In genomic region chr9:37119907-37120839, GRCh38 we compare ENCODE assay signal across 8 cellular contexts. TPM values are rescaled to one million over a fixed set of nuclear protein-coding genes. Genes with fewer than 3 reads are reported as not detected.
DNase-seq lines count a peak whose midpoint lies in the region; ATAC-seq, FAIRE-seq and TF ChIP-seq lines count a peak whose summit lies in the region.

Gene ZCCHC7 (plus strand): TSS chr9:37120574.

- peaks cover 25% of the 10 kb centered on the region for H3K4me1 ChIP-seq in body of pancreas
- peaks cover 0 to 29% (median 18%) of the 10 kb centered on the region in 4 donors for H3K4me1 ChIP-seq in sigmoid colon

- peak within 1 kb of the TSS; percentile 57 to 94 for H3K4me3 ChIP-seq in body of pancreas
- peak within 1 kb of the TSS; percentile 67 to 95 (median 88) for H3K4me3 ChIP-seq in sigmoid colon

- no peaks in the 10 kb centered on the region for H3K27me3 ChIP-seq in body of pancreas
- no peaks in the 10 kb centered on the region for H3K27me3 ChIP-seq in sigmoid colon

- TF ChIP-seq CTCF in 22Rv1 (IDR thresholded peaks at IDR 0.05) (no peak), body of pancreas (IDR thresholded peaks at IDR 0.05) (no peak), sigmoid colon (IDR thresholded peaks at IDR 0.05) (no peak)

- TF ChIP-seq POLR2A in body of pancreas (IDR thresholded peaks at IDR 0.05) (peak; percentile 85 to 97 (median 96)), sigmoid colon (IDR thresholded peaks at IDR 0.05) (peak; percentile 68 to 72)

- H3K36me3 ChIP-seq in body of pancreas (replicated peaks in 1 of 2; ENCODE audit: insufficient read depth in 1 of 2, low read depth in 2 of 2) (no peaks in the 10 kb centered on the region), sigmoid colon (no peaks in the 10 kb centered on the region)

- peak; percentile 90 for ATAC-seq in GM18520 (IDR thresholded peaks at IDR 0.05; ENCODE audit: unreplicated experiment)
- peak; percentile 91 for ATAC-seq in HG03064 (IDR thresholded peaks at IDR 0.05; ENCODE audit: low read depth, unreplicated experiment)
- peak; percentile 98 for ATAC-seq in body of pancreas

- peak; percentile 78 for FAIRE-seq in TTC549 (lab: Jason Lieb, UNC)

- peak; percentile 84 for DNase-seq in NCI-H2107 treated with DMSO at 0.1 percent for 48 hours (lab: John Stamatoyannopoulos, UW; ENCODE audit: unreplicated experiment)
- DNase-seq in body of pancreas, result peak; percentile 96 to 97 (median 97)
- peak; percentile 75 for DNase-seq in iPS DF 4.7 (ENCODE audit: extremely low read depth, low spot score)
- DNase-seq in sigmoid colon, result peak; percentile 98

- TF ChIP-seq EP300 in sigmoid colon (IDR thresholded peaks at IDR 0.05), result no peak

- H3K27ac ChIP-seq in 22Rv1 (peak within 1 kb of the TSS; percentile 69), body of pancreas (peak within 1 kb of the TSS; percentile 75 to 97 (median 93)), sigmoid colon (peak within 1 kb of the TSS; percentile 81 to 96 (median 92))

- H3K9me3 ChIP-seq in body of pancreas (no peaks in the 10 kb centered on the region), sigmoid colon (no peaks in the 10 kb centered on the region)

- intact Hi-C loops in body of pancreas (cut with DNase I), result no loop called here
- intact Hi-C loops in sigmoid colon (cut with DNase I), result loop anchor here (1.0 to 10.0 kb wide), 2 partner anchors 41 to 85 kb away; partner anchors contain the start of gene PAX5

- 3 to 5% methylated on average over 52 to 71 of the region's 82 CpGs for WGBS in body of pancreas, 2 donors
- 4 to 6% methylated on average over 82 of the region's 82 CpGs for WGBS in sigmoid colon, 2 donors

RNA-seq across cellular contexts. Expression of gene ZCCHC7, which starts in this region (rescaled TPM):
- total RNA-seq in body of pancreas (10 to 100 TPM; 10.1 to 18.1 TPM), sigmoid colon (10 to 100 TPM; 19.1 to 24.6 (median 22.8) TPM)
- 10 to 100 TPM in 1 of 3 donors, 1 to 10 TPM in 2; 5.8 to 11.6 (median 7.8) TPM for polyA plus RNA-seq in sigmoid colon

Comparison
In these comparisons a context has a peak if more than half of its experiments do, and no peak if none do; other contexts are left out.
1. Peak in every context shown above with its lines: DNase-seq, ATAC-seq, H3K4me3 ChIP-seq and H3K27ac ChIP-seq.